Comparison of ENCODE assay signal across 8 cellular contexts in the genomic region with DNA sequence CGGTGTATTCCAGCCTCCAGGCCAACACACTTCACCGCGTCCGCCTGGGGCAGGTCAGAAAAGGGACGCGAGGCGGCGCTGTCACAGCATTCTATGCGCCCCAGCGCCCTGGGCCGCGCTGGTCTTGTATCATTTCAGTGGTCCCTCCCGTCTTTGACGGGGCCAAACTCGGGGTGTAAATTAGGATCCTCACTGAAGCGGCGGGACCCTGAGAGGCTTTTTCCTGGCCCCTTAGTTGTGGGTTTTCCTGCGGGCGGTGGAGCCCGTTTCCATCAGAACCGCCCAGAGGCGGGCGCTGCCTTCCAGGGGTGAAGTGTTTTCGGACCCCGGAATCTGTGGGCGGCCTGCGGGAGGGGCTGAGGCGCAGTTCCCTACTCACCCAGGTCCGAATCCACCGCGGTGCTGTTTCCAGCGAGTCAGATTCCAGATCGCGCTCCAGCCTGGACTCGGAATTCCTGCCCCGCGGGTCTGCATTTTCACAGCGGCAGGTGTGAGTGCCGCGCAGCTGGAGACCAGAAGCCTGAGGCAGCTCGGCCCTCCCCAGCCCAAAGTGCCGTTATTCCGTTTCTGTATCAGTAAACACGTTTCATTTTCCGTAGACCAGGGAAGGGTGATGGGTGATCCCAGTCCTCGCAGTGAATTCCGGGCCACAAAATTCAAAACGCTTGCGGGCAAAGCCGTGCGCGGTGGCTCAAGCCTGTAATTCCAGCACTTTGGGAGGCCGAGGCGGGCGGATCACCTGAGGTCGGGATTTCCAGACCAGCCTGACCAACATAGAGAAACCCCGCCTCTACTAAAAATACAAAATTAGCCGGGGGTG. TPM values are rescaled to one million over a fixed set of nuclear protein-coding genes. Genes with fewer than 3 reads are reported as not detected.
DNase-seq lines count a peak whose midpoint lies in the region; ATAC-seq and TF ChIP-seq lines count a peak whose summit lies in the region.

No MANE protein-coding gene starts in this region.

- H3K4me3 Mint-ChIP-seq in activated CD8-positive, alpha-beta T cell treated with anti-CD3 and anti-CD28 coated beads, Interleukin-2, amount 10 ng/mL, durations not matched to agents 7 days and 5 days: peak overlapping the region; percentile 91

- H3K9me3 Mint-ChIP-seq in activated CD8-positive, alpha-beta T cell treated with anti-CD3 and anti-CD28 coated beads, Interleukin-2, amount 10 ng/mL, durations not matched to agents 7 days and 5 days (ENCODE audit: insufficient read depth): no peaks in the 10 kb centered on the region

- no peak for DNase-seq in GM12864 (ENCODE audit: low read depth)
- peak; percentile 72 for DNase-seq in NCI-H774 (lab: John Stamatoyannopoulos, UW)
- DNase-seq in activated CD8-positive, alpha-beta T cell treated with anti-CD3 and anti-CD28 coated beads, Interleukin-2, amount 10 ng/mL, durations not matched to agents 7 days and 5 days: peak; percentile 87
- peak; percentile 73 for DNase-seq in effector CD4-positive, alpha-beta T cell
- DNase-seq in medulla oblongata (ENCODE audit: extremely low spot score): peak; percentile 76
- DNase-seq in stimulated activated CD4-positive, alpha-beta T cell treated with anti-CD3 and anti-CD28 coated beads, TNF-alpha, amount 100 ng/mL, for 4 hours (ENCODE audit: low read depth in 3 of 3): peak; percentile 47 to 61 (median 59)

- H3K4me3 ChIP-seq in GM12864 (ENCODE audit: low read depth, low read length): peak overlapping the region; percentile 70

- peaks cover 41% of the 10 kb centered on the region for H3K36me3 Mint-ChIP-seq in activated CD8-positive, alpha-beta T cell treated with anti-CD3 and anti-CD28 coated beads, Interleukin-2, amount 10 ng/mL, durations not matched to agents 7 days and 5 days (ENCODE audit: low read depth)

- H3K4me1 Mint-ChIP-seq in activated CD8-positive, alpha-beta T cell treated with anti-CD3 and anti-CD28 coated beads, Interleukin-2, amount 10 ng/mL, durations not matched to agents 7 days and 5 days (ENCODE audit: low read depth): peaks cover 62% of the 10 kb centered on the region

- peak; percentile 88 for TF ChIP-seq CTCF in GM12864 (IDR thresholded peaks at IDR 0.05; ENCODE audit: low read depth, low read length, missing control alignments)

- CTCF ChIA-PET in activated CD8-positive, alpha-beta T cell treated with anti-CD3 and anti-CD28 coated beads, Interleukin-2, amount 10 ng/mL, durations not matched to agents 7 days and 5 days (lab: Charles Lee): interaction anchor here (0.7 to 4.1 kb wide), 21 partner anchors 8 to 169 kb away, joined by 3 to 46 read pairs (median 4); a partner anchor contains a TSS

- H3K27ac Mint-ChIP-seq in activated CD8-positive, alpha-beta T cell treated with anti-CD3 and anti-CD28 coated beads, Interleukin-2, amount 10 ng/mL, durations not matched to agents 7 days and 5 days: peak overlapping the region; percentile 95

- no peaks in the 10 kb centered on the region for H3K27me3 Mint-ChIP-seq in activated CD8-positive, alpha-beta T cell treated with anti-CD3 and anti-CD28 coated beads, Interleukin-2, amount 10 ng/mL, durations not matched to agents 7 days and 5 days (ENCODE audit: low read depth)

- ATAC-seq in HG03066 (IDR thresholded peaks at IDR 0.05; ENCODE audit: low read depth, unreplicated experiment): peak; percentile 38
- peak; percentile 62 for ATAC-seq in activated CD8-positive, alpha-beta T cell treated with anti-CD3 and anti-CD28 coated beads, Interleukin-2, amount 10 ng/mL, durations not matched to agents 7 days and 5 days
- no peak for ATAC-seq in HG03025 (IDR thresholded peaks at IDR 0.05; ENCODE audit: low FRiP score, unreplicated experiment)

- POLR2A ChIA-PET in activated CD8-positive, alpha-beta T cell treated with anti-CD3 and anti-CD28 coated beads, Interleukin-2, amount 10 ng/mL, durations not matched to agents 7 days and 5 days (lab: Charles Lee): interaction anchor here (0.6 to 3.3 kb wide), 15 partner anchors 18 to 158 kb away, joined by 3 to 64 read pairs (median 4); a partner anchor contains a TSS

RNA-seq across cellular contexts. Expression of a gene that starts 3.9 kb away (rescaled TPM):
- 10 to 100 TPM; 49.0 TPM for total RNA-seq in activated CD8-positive, alpha-beta T cell treated with anti-CD3 and anti-CD28 coated beads, Interleukin-2, amount 10 ng/mL, durations not matched to agents 7 days and 5 days

RNA-seq across cellular contexts. Expression of a gene that starts 34.7 kb away (rescaled TPM):
- not detected for total RNA-seq in activated CD8-positive, alpha-beta T cell treated with anti-CD3 and anti-CD28 coated beads, Interleukin-2, amount 10 ng/mL, durations not matched to agents 7 days and 5 days

RNA-seq across cellular contexts. Expression of a gene that starts 47.7 kb away (rescaled TPM):
- total RNA-seq in activated CD8-positive, alpha-beta T cell treated with anti-CD3 and anti-CD28 coated beads, Interleukin-2, amount 10 ng/mL, durations not matched to agents 7 days and 5 days: 100 to 1,000 TPM; 477 to 488 TPM

RNA-seq across cellular contexts. Expression of a gene that starts 52.3 kb away (rescaled TPM):
- 1 to 10 TPM; 2.5 TPM for total RNA-seq in activated CD8-positive, alpha-beta T cell treated with anti-CD3 and anti-CD28 coated beads, Interleukin-2, amount 10 ng/mL, durations not matched to agents 7 days and 5 days

RNA-seq across cellular contexts. Expression of a gene that starts 53.3 kb away (rescaled TPM):
- total RNA-seq in activated CD8-positive, alpha-beta T cell treated with anti-CD3 and anti-CD28 coated beads, Interleukin-2, amount 10 ng/mL, durations not matched to agents 7 days and 5 days: 10 to 100 TPM; 13.5 to 14.2 TPM
